ENCODE assay signal across 1 cellular context in genomic region chr6:35470663-35471120, GRCh38.
A peak's percentile ranks its signal among the peaks of the same experiment; 100 is the strongest.
TF ChIP-seq lines count a peak whose summit lies in the region.

No MANE protein-coding gene starts in this region.

TF ChIP-seq in HEK293, 187 proteins besides CTCF, POLR2A, EP300 and RAD21 (continued from another document):
- TF ChIP-seq PRDM6 (tag by site-specific recombination; IDR thresholded peaks at IDR 0.05): 0 out of 2 replicates have a peak, but pooled peaks have one; percentile 12
- TF ChIP-seq OSR2 (tag by site-specific recombination; IDR thresholded peaks at IDR 0.05): no peak
- TF ChIP-seq ZNF132 (tag by site-specific recombination; IDR thresholded peaks at IDR 0.05; ENCODE audit: borderline replicate concordance): no peak
- no peak for TF ChIP-seq ZNF677 (tag by site-specific recombination; IDR thresholded peaks at IDR 0.05)
- TF ChIP-seq HOXD13 (CRISPR knock-in tag; IDR thresholded peaks at IDR 0.05; ENCODE audit: borderline replicate concordance): no peak
- no peak for TF ChIP-seq ZNF19 (tag by site-specific recombination; IDR thresholded peaks at IDR 0.05; ENCODE audit: low read depth)
- TF ChIP-seq ZNF623 (tag by site-specific recombination; IDR thresholded peaks at IDR 0.05): no peak
- TF ChIP-seq SCRT2 (tag by site-specific recombination; IDR thresholded peaks at IDR 0.05): no peak
- TF ChIP-seq ZNF133 (tag by site-specific recombination; IDR thresholded peaks at IDR 0.05): no peak
- TF ChIP-seq ZNF473 (tag by site-specific recombination; IDR thresholded peaks at IDR 0.05): no peak
- TF ChIP-seq ZNF664 (tag by site-specific recombination; IDR thresholded peaks at IDR 0.05): no peak
- no peak for TF ChIP-seq ZBTB26 (tag by site-specific recombination; optimal IDR thresholded peaks at IDR 0.05)
- TF ChIP-seq OVOL3 (tag by site-specific recombination; IDR thresholded peaks at IDR 0.05): no peak
- 0 out of 2 replicates have a peak, but pooled peaks have one; percentile 16 for TF ChIP-seq ZXDB (tag by site-specific recombination; IDR thresholded peaks at IDR 0.05)
- no peak for TF ChIP-seq ZNF274 (IDR thresholded peaks at IDR 0.05; ENCODE audit: low read length)
- TF ChIP-seq ZNF274 (tag by site-specific recombination; IDR thresholded peaks at IDR 0.05; ENCODE audit: borderline replicate concordance): no peak
- no peak for TF ChIP-seq ZNF398 (tag by site-specific recombination; IDR thresholded peaks at IDR 0.05)
- TF ChIP-seq KLF10 (tag by site-specific recombination; IDR thresholded peaks at IDR 0.05): peak; percentile 20; the same call in 1 of the 2 replicates
- TF ChIP-seq ZNF837 (tag by site-specific recombination; IDR thresholded peaks at IDR 0.05): no peak
- TF ChIP-seq GLIS1 (tag by site-specific recombination; IDR thresholded peaks at IDR 0.05): no peak
- no peak for TF ChIP-seq ZSCAN23 (tag by site-specific recombination; IDR thresholded peaks at IDR 0.05)
- no peak for TF ChIP-seq ZNF214 (tag by site-specific recombination; IDR thresholded peaks at IDR 0.05; ENCODE audit: borderline replicate concordance)
- no peak for TF ChIP-seq GFI1B (tag by site-specific recombination; IDR thresholded peaks at IDR 0.05)
- no peak for TF ChIP-seq YY2 (tag by site-specific recombination; IDR thresholded peaks at IDR 0.05)
- TF ChIP-seq MYNN (tag by site-specific recombination; IDR thresholded peaks at IDR 0.05; ENCODE audit: borderline replicate concordance): no peak
- 0 out of 2 replicates have a peak, but pooled peaks have one; percentile 35 for TF ChIP-seq TSHZ1 (tag by site-specific recombination; IDR thresholded peaks at IDR 0.05; ENCODE audit: borderline replicate concordance)
- TF ChIP-seq ZNF18 (tag by site-specific recombination; IDR thresholded peaks at IDR 0.05): no peak
- TF ChIP-seq ZNF146 (tag by site-specific recombination; IDR thresholded peaks at IDR 0.05): no peak
- 0 out of 2 replicates have a peak, but pooled peaks have one; percentile 3 for TF ChIP-seq PATZ1 (tag by site-specific recombination; IDR thresholded peaks at IDR 0.05)
- TF ChIP-seq TCF7L2 (IDR thresholded peaks at IDR 0.05; ENCODE audit: borderline replicate concordance, low read depth, low read length): no peak
- TF ChIP-seq ZNF350 (tag by site-specific recombination; IDR thresholded peaks at IDR 0.05): no peak
- no peak; the same call in 1 of the 2 replicates for TF ChIP-seq BCL11A (tag by site-specific recombination; IDR thresholded peaks at IDR 0.05; ENCODE audit: low read depth)
- no peak for TF ChIP-seq ZNF280C (tag by site-specific recombination; IDR thresholded peaks at IDR 0.05)
- TF ChIP-seq ZNF768 (tag by site-specific recombination; IDR thresholded peaks at IDR 0.05): no peak
